ENCODE assay signal across 1 cellular context in genomic region chr15:76345269-76345879, GRCh38.
TF ChIP-seq lines count a peak whose summit lies in the region.

No MANE protein-coding gene starts in this region.

TF ChIP-seq in HepG2, 621 proteins besides CTCF, POLR2A, EP300 and RAD21:
- TF ChIP-seq HMGXB4 (CRISPR knock-in tag; IDR thresholded peaks at IDR 0.05; ENCODE audit: borderline replicate concordance in 1 of 2, low read depth in 1 of 2) (no peak), ZNF235 (CRISPR knock-in tag; IDR thresholded peaks at IDR 0.05; ENCODE audit: borderline replicate concordance) (peak; percentile 51; the same call in 1 of the 2 replicates), SMAD1 (CRISPR knock-in tag; IDR thresholded peaks at IDR 0.05; ENCODE audit: borderline replicate concordance, low read depth) (no peak), TBX2 (CRISPR knock-in tag; IDR thresholded peaks at IDR 0.05; ENCODE audit: borderline replicate concordance) (0 out of 2 replicates have a peak, but pooled peaks have one; percentile 8), ESRRA (CRISPR knock-in tag; IDR thresholded peaks at IDR 0.05; ENCODE audit: low read depth) (0 out of 2 replicates have a peak, but pooled peaks have one; percentile 23), XRCC5 (optimal IDR thresholded peaks at IDR 0.05; ENCODE audit: low read length) (peak; percentile 15), SRSF1 (optimal IDR thresholded peaks at IDR 0.05; ENCODE audit: low read depth, low read length) (no peak), SKIL (CRISPR knock-in tag; IDR thresholded peaks at IDR 0.05; ENCODE audit: borderline replicate concordance) (0 out of 2 replicates have a peak, but pooled peaks have one; percentile 20), HIVEP1 (CRISPR knock-in tag; IDR thresholded peaks at IDR 0.05) (0 out of 2 replicates have a peak, but pooled peaks have one; percentile 7), DR1 (CRISPR knock-in tag; IDR thresholded peaks at IDR 0.05) (no peak), ZC3H13 (CRISPR knock-in tag; IDR thresholded peaks at IDR 0.05) (peak; percentile 61; the same call in 1 of the 2 replicates), ZNF709 (CRISPR knock-in tag; IDR thresholded peaks at IDR 0.05) (no peak), NONO (IDR thresholded peaks at IDR 0.05) (no peak), NONO (CRISPR knock-in tag; conservative IDR thresholded peaks at IDR 0.05) (0 out of 2 replicates have a peak, but pooled peaks have one; percentile 48)
